Comparison of ENCODE assay signal across 20 cellular contexts in the genomic region with DNA sequence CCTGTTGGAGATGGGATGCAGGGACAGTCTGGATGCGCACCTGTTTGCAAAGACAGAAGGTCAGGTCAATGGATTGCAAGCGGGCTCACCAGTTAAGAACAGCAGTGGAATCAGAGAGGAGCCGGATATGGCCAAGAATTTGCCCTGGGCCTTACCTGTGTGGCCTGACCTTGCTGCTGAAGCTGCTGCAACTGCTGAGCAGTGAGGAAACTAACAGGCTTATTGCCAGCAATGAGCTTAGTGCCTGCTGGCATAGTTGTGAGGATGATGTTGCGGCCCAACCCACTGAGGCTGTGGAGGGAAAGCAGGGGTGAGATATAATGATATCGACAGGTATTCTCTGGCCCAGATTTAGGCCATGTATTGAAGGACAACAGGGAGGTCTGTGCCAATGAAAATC. TPM values are rescaled to one million over a fixed set of nuclear protein-coding genes. Genes with fewer than 3 reads are reported as not detected.
"Had no signal": no experiment of that assay in that cellular context is flagged by ENCODE, and none has a peak within 500 bp of the region (broad histone marks: within the 10 kb centered on the region; RNA-seq: fewer than 3 reads in every experiment).

No MANE protein-coding gene starts in this region.

- H3K9me3 ChIP-seq: colonic mucosa, gastrocnemius medialis, heart left ventricle, left ventricle myocardium inferior, ovary, testis had no signal

- H3K27ac Mint-ChIP-seq: natural killer cell; stimulated activated memory B cell treated with anti-CD40 and anti-IgM and Interleukin-4, amounts not matched to agents 10 μg/mL and 1 μg/mL and 100 μg/mL, for 72 hours; T-helper 1 cell treated with Interleukin-12 subunit alpha and Interleukin-12 subunit beta and Interleukin-4 antibody, amounts not matched to agents 30 μg/mL and 1 μg/mL, for 36 hours had no signal

- H3K4me3 ChIP-seq: colonic mucosa, gastrocnemius medialis, heart left ventricle, left ventricle myocardium inferior, ovary, smooth muscle cell, testis had no signal

- H3K27me3 Mint-ChIP-seq: central memory CD8-positive, alpha-beta T cell; stimulated activated memory B cell treated with anti-CD40 and anti-IgM and Interleukin-4, amounts not matched to agents 10 μg/mL and 1 μg/mL and 100 μg/mL, for 72 hours had no signal

- DNase-seq: activated CD4-positive, alpha-beta T cell treated with anti-CD3 and anti-CD28 coated beads for 1 hour; activated naive CD4-positive, alpha-beta T cell; aorta; brain microvascular endothelial cell; colonic mucosa; gastrocnemius medialis; heart left ventricle; kidney; left ventricle myocardium inferior; mesenchymal stem cell; natural killer cell; ovary; stimulated activated CD4-positive, alpha-beta T cell treated with anti-CD3 and anti-CD28 coated beads, Interleukin-4, amount 100 ng/mL, for 4 hours; testis; WERI-Rb-1 had no signal

- H3K9me3 Mint-ChIP-seq: central memory CD8-positive, alpha-beta T cell; natural killer cell; stimulated activated memory B cell treated with anti-CD40 and anti-IgM and Interleukin-4, amounts not matched to agents 10 μg/mL and 1 μg/mL and 100 μg/mL, for 72 hours; T-helper 1 cell treated with Interleukin-12 subunit alpha and Interleukin-12 subunit beta and Interleukin-4 antibody, amounts not matched to agents 30 μg/mL and 1 μg/mL, for 36 hours had no signal

- H3K36me3 ChIP-seq: ovary had no signal

- H3K4me3 Mint-ChIP-seq: central memory CD8-positive, alpha-beta T cell; natural killer cell; stimulated activated memory B cell treated with anti-CD40 and anti-IgM and Interleukin-4, amounts not matched to agents 10 μg/mL and 1 μg/mL and 100 μg/mL, for 72 hours; T-helper 1 cell treated with Interleukin-12 subunit alpha and Interleukin-12 subunit beta and Interleukin-4 antibody, amounts not matched to agents 30 μg/mL and 1 μg/mL, for 36 hours had no signal

- H3K4me1 ChIP-seq: colonic mucosa, gastrocnemius medialis, testis had no signal

- H3K27ac ChIP-seq: brain microvascular endothelial cell, colonic mucosa, gastrocnemius medialis, heart left ventricle, left ventricle myocardium inferior, ovary, testis, WERI-Rb-1 had no signal

- H3K27me3 ChIP-seq: brain microvascular endothelial cell, colonic mucosa, gastrocnemius medialis, heart left ventricle, ovary, testis had no signal

- ATAC-seq: gastrocnemius medialis; heart left ventricle; natural killer cell; sciatic nerve; stimulated activated memory B cell treated with anti-CD40 and anti-IgM and Interleukin-4, amounts not matched to agents 10 μg/mL and 1 μg/mL and 100 μg/mL, for 72 hours had no signal

- H3K4me1 Mint-ChIP-seq: central memory CD8-positive, alpha-beta T cell; natural killer cell; stimulated activated memory B cell treated with anti-CD40 and anti-IgM and Interleukin-4, amounts not matched to agents 10 μg/mL and 1 μg/mL and 100 μg/mL, for 72 hours had no signal

- H3K4me2 ChIP-seq: smooth muscle cell had no signal

RNA-seq across cellular contexts. Expression of gene TMEM45B, which starts 49.2 kb away (rescaled TPM):
- total RNA-seq: heart left ventricle, left ventricle myocardium inferior had no signal
